10 cellular contexts compared by ENCODE assay signal in the genomic region with DNA sequence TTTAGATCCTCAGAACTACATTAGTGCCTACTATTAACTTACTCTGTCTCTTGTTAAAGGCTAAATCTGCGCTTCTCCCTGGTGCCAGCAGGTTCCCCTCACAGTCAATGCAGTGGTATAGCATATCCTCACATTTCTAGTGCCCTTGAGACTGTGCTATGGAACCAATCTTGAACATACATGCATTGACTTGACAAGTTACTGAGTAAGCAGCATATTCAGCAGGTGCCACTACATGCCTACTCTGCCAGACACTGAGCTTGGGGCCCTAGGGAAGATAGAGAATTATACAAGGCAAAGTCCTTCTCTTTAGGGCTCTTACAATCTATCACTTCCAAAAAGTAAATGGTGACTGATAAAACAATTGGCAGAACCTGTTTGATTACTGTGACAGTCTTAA. TPM values are rescaled to one million over a fixed set of nuclear protein-coding genes. Genes with fewer than 3 reads are reported as not detected.
DNase-seq lines count a peak whose midpoint lies in the region; FAIRE-seq and TF ChIP-seq lines count a peak whose summit lies in the region.
"Had no signal": no experiment of that assay in that cellular context is flagged by ENCODE, and none has a peak within 500 bp of the region (broad histone marks: within the 10 kb centered on the region; RNA-seq: fewer than 3 reads in every experiment).

No MANE protein-coding gene starts in this region.

- peak overlapping the region; percentile 90 for H3K4me3 ChIP-seq in SK-N-MC
- peak overlapping the region; percentile 62 for H3K4me3 ChIP-seq in epithelial cell of proximal tubule (ENCODE audit: low read depth, low read length)
- peak overlapping the region in 3 of 5 donors; percentile 10 to 85 (median 14) for H3K4me3 ChIP-seq in subcutaneous abdominal adipose tissue (ENCODE audit: low read depth in 1 of 5, low read length in 5 of 5)
- H3K4me3 ChIP-seq in prostate gland = no peak overlapping the region

- no peaks in the 10 kb centered on the region for H3K27me3 ChIP-seq in subcutaneous abdominal adipose tissue (ENCODE audit: control insufficient read depth in 5 of 5, insufficient read depth in 4 of 5, low read length in 5 of 5)
- no peaks in the 10 kb centered on the region for H3K27me3 ChIP-seq in prostate gland (replicated peaks; ENCODE audit: insufficient read depth)

- H3K4me1 Mint-ChIP-seq in activated T-cell treated with anti-CD3 and anti-CD28 coated beads, Interleukin-2, amount 50 U/mL, for 24 hours (ENCODE audit: low read depth) = peaks cover 58% of the 10 kb centered on the region

- H3K9ac ChIP-seq in SK-N-MC (ENCODE audit: insufficient read length) (peak overlapping the region; percentile 3), subcutaneous abdominal adipose tissue (ENCODE audit: low read length in 5 of 5) (peak overlapping the region in 1 of 5 donors; percentile 41)

- TF ChIP-seq POLR2A in prostate gland (IDR thresholded peaks at IDR 0.05) (no peak), H54 (IDR thresholded peaks at IDR 0.05; ENCODE audit: low read depth, low read length) (no peak)

- no peak overlapping the region for H3K27ac Mint-ChIP-seq in activated T-cell treated with anti-CD3 and anti-CD28 coated beads, Interleukin-2, amount 50 U/mL, for 24 hours

- peaks cover 28% of the 10 kb centered on the region for H3K36me3 Mint-ChIP-seq in activated T-cell treated with anti-CD3 and anti-CD28 coated beads, Interleukin-2, amount 50 U/mL, for 24 hours (ENCODE audit: low read depth)

- H3K27me3 Mint-ChIP-seq in activated T-cell treated with anti-CD3 and anti-CD28 coated beads, Interleukin-2, amount 50 U/mL, for 24 hours = no peaks in the 10 kb centered on the region

- TF ChIP-seq CTCF in epithelial cell of proximal tubule (conservative IDR thresholded peaks at IDR 0.05; ENCODE audit: low read depth, low read length) = no peak
- TF ChIP-seq CTCF in prostate gland (IDR thresholded peaks at IDR 0.05) = no peak

- H3K9me3 ChIP-seq in SK-N-MC (ENCODE audit: low read depth, low read length) (no peaks in the 10 kb centered on the region), subcutaneous abdominal adipose tissue (ENCODE audit: control insufficient read depth in 5 of 5, low read length in 5 of 5) (no peaks in the 10 kb centered on the region), prostate gland (no peaks in the 10 kb centered on the region)

- FAIRE-seq in H54 (lab: Jason Lieb, UNC) = no peak

- peak overlapping the region; percentile 77 for H3K4me3 Mint-ChIP-seq in activated T-cell treated with anti-CD3 and anti-CD28 coated beads, Interleukin-2, amount 50 U/mL, for 24 hours

- H3K4me1 ChIP-seq in subcutaneous abdominal adipose tissue (ENCODE audit: control insufficient read depth in 5 of 5, insufficient read depth in 5 of 5, low read length in 5 of 5) = peaks cover 0 to 53% (median 46%) of the 10 kb centered on the region in 5 donors
- H3K4me1 ChIP-seq in prostate gland (replicated peaks) = no peaks in the 10 kb centered on the region

- H3K27ac ChIP-seq in SK-N-MC = 0 out of 2 replicates have a peak overlapping the region, but pooled peaks have one; percentile 1
- no peak overlapping the region for H3K27ac ChIP-seq in subcutaneous abdominal adipose tissue (ENCODE audit: low read depth, low read length)
- no peak overlapping the region for H3K27ac ChIP-seq in prostate gland

- no peaks in the 10 kb centered on the region for H3K9me3 Mint-ChIP-seq in activated T-cell treated with anti-CD3 and anti-CD28 coated beads, Interleukin-2, amount 50 U/mL, for 24 hours

- H3K36me3 ChIP-seq in SK-N-MC (ENCODE audit: insufficient read depth, low read length) (no peaks in the 10 kb centered on the region), subcutaneous abdominal adipose tissue (ENCODE audit: control insufficient read depth in 5 of 5, insufficient read depth in 5 of 5, low read length in 5 of 5) (peaks cover 0 to 4% (median 0%) of the 10 kb centered on the region in 5 donors), prostate gland (no peaks in the 10 kb centered on the region)

- intact Hi-C loops in prostate gland (cut with DNase I) = loop anchor here (10.0 kb wide), 1 partner anchor 218 kb away; a partner anchor contains a TSS

- 100% methylated on average over 1 of the region's 1 CpG for WGBS in prostate gland

- no peak for DNase-seq in activated T-cell treated with anti-CD3 and anti-CD28 coated beads, Interleukin-2, amount 50 U/mL, for 24 hours
- DNase-seq in activated T-cell treated with anti-CD3 and anti-CD28 coated beads, Interleukin-2, amount 50 U/mL, for 48 hours = no peak
- DNase-seq in SK-N-MC (ENCODE audit: low read depth, low spot score) (no peak), epithelial cell of proximal tubule (ENCODE audit: low read depth) (no peak), prostate gland (ENCODE audit: low spot score) (no peak), HPDE6-E6E7 (ENCODE audit: extremely low spot score) (no peak), H54 (ENCODE audit: insufficient read length, low spot score) (no peak)
- DNase-seq: DMS153 had no signal

RNA-seq across cellular contexts. Expression of a gene that starts 3.2 kb away (rescaled TPM):
- total RNA-seq in epithelial cell of proximal tubule (7.2 and 10.6 TPM in 2 replicates), prostate gland (1 to 10 TPM; 5.2 to 6.5 TPM)

RNA-seq across cellular contexts. Expression of a gene that starts 20.3 kb away (rescaled TPM):
- total RNA-seq in epithelial cell of proximal tubule (0.22 and 1.2 TPM in 2 replicates), prostate gland (10 to 100 TPM in 1 of 2 donors, under 1 TPM in 1; 0.82 to 17.2 TPM)

RNA-seq across cellular contexts. Expression of a gene that starts 34.6 kb away (rescaled TPM):
- total RNA-seq in epithelial cell of proximal tubule (not detected in 2 replicates), prostate gland (not detected)
- total RNA-seq: lung microvascular endothelial cell had no signal

RNA-seq across cellular contexts. Expression of a gene that starts 53.1 kb away (rescaled TPM):
- total RNA-seq in epithelial cell of proximal tubule (7.2 and 16.2 TPM in 2 replicates), prostate gland (10 to 100 TPM; 11.6 to 15.6 TPM)

RNA-seq across cellular contexts. Expression of a gene that starts 53.2 kb away (rescaled TPM):
- total RNA-seq in epithelial cell of proximal tubule (13.7 and 17.3 TPM in 2 replicates), prostate gland (10 to 100 TPM; 12.3 to 14.1 TPM)

Comparison
In these comparisons a context has a peak if more than half of its experiments do, and no peak if none do; other contexts are left out.
1. H3K4me3 ChIP-seq: peak in SK-N-MC (single experiment), epithelial cell of proximal tubule (single experiment) and subcutaneous abdominal adipose tissue (3 of 5); none in prostate gland (0 of 2).